33 cellular contexts compared by ENCODE assay signal in genomic region chr3:75015280-75015679, GRCh38.
"Had no signal": no experiment of that assay in that cellular context is flagged by ENCODE, and none has a peak within 500 bp of the region (broad histone marks: within the 10 kb centered on the region; RNA-seq: fewer than 3 reads in every experiment).

No MANE protein-coding gene starts in this region.

- ATAC-seq: activated CD4-positive, alpha-beta T cell treated with anti-CD3 and anti-CD28 coated beads for 36 hours; activated CD4-positive, CD25-positive, alpha-beta regulatory T cell treated with anti-CD3 and anti-CD28 coated beads, Interleukin-2, amount 50 U/mL, for 24 hours; activated CD8-positive, alpha-beta T cell treated with anti-CD3 and anti-CD28 coated beads, Interleukin-2, amount 10 ng/mL, durations not matched to agents 7 days and 5 days; body of pancreas; PC-3; SK-N-SH treated with all-trans-retinoic acid at 6 μM for 48 hours; T-cell; T-helper 17 cell had no signal

- H3K4me1 ChIP-seq: ascending aorta, body of pancreas, breast epithelium, Peyer's patch, SJSA1 had no signal

- H3K36me3 ChIP-seq: ascending aorta, breast epithelium, Peyer's patch, SJSA1 had no signal

- H3K4me3 ChIP-seq: ascending aorta, body of pancreas, breast epithelium, Peyer's patch, SJSA1 had no signal

- H3K27ac ChIP-seq: ascending aorta, body of pancreas, breast epithelium, KMS-11, Peyer's patch, SJSA1 had no signal

- H3K9me3 ChIP-seq: ascending aorta, body of pancreas, breast epithelium, Peyer's patch, SJSA1 had no signal

- H3K27me3 ChIP-seq: ascending aorta, body of pancreas, breast epithelium, Peyer's patch, SJSA1 had no signal

- DNase-seq: activated CD4-positive, alpha-beta T cell treated with anti-CD3 and anti-CD28 coated beads for 36 hours; activated CD4-positive, alpha-beta T cell treated with anti-CD3 and anti-CD28 coated beads, Interleukin-2, amount 10 ng/mL, durations not matched to agents 7 days and 5 days; activated CD4-positive, alpha-beta T cell treated with anti-CD3 and anti-CD28 coated beads, Interleukin-2, amount 50 U/mL, for 48 hours; activated CD8-positive, alpha-beta T cell treated with anti-CD3 and anti-CD28 coated beads, Interleukin-2, amount 10 ng/mL, durations not matched to agents 7 days and 5 days; activated gamma-delta T cell; activated naive CD4-positive, alpha-beta T cell treated with Interleukin-2 at 50 U/mL for 16 hours; activated naive CD8-positive, alpha-beta T cell treated with anti-CD3 and anti-CD28 coated beads, Interleukin-2, amount 10 ng/mL, durations not matched to agents 7 days and 5 days; activated T-cell treated with anti-CD3 and anti-CD28 coated beads, Interleukin-2, amount 50 U/mL, for 24 hours; amygdala; body of pancreas; cerebellar nuclear complex; NCI-H1092 treated with DMSO at 0.1 percent for 48 hours; NCI-H146; NCI-H187; NCI-H2029 treated with DMSO at 0.1 percent for 48 hours; NCI-H2107; NCI-H226; NCI-H446 treated with DMSO at 0.1 percent for 48 hours; NCI-H69; NK-92 treated with Interleukin-12 subunit alpha and Interleukin-12 subunit beta, amount 100 ng/mL, for 24 hours; PC-3; Peyer's patch; RPMI8226; SHP77 treated with DMSO at 0.1 percent for 48 hours; T-cell; T-helper 17 cell; T-helper 9 cell had no signal
